18 cellular contexts compared by ENCODE assay signal in genomic region chr20:61976275-61976649, GRCh38.
DNase-seq lines count a peak whose midpoint lies in the region; ATAC-seq, FAIRE-seq and TF ChIP-seq lines count a peak whose summit lies in the region.
"Had no signal": no experiment of that assay in that cellular context is flagged by ENCODE, and none has a peak within 500 bp of the region (broad histone marks: within the 10 kb centered on the region; RNA-seq: fewer than 3 reads in every experiment).

No MANE protein-coding gene starts in this region.

- no peak for DNase-seq in Panc1 (ENCODE audit: low read depth, low spot score)
- no peak for DNase-seq in endodermal cell
- DNase-seq in neural crest cell (ENCODE audit: low read depth, low spot score), result no peak
- DNase-seq in urothelium cell line (ENCODE audit: low spot score), result no peak
- no peak for DNase-seq in osteocyte (ENCODE audit: extremely low spot score, unreplicated experiment)
- no peak for DNase-seq in COLO668 (lab: John Stamatoyannopoulos, UW; ENCODE audit: unreplicated experiment)
- DNase-seq: CD8-positive, alpha-beta memory T cell; Kasumi-1; MG63; NCI-H2029 treated with DMSO at 0.1 percent for 48 hours; NCI-H2171 treated with DMSO at 0.1 percent for 48 hours; NCI-H446 treated with DMSO at 0.1 percent for 48 hours; SHP77 had no signal

- intact Hi-C loops in Panc1 (cut with micrococcal nuclease; ENCODE audit: unreplicated experiment), result no loop called here

- no peaks in the 10 kb centered on the region; the same call in 1 of the 2 replicates for H3K36me3 ChIP-seq in Panc1 (ENCODE audit: control insufficient read depth, insufficient read depth, low read length)
- H3K36me3 ChIP-seq in endodermal cell (ENCODE audit: control insufficient read depth, insufficient read depth, low read length), result peaks cover 39% of the 10 kb centered on the region

- CTCF ChIA-PET in Panc1 (lab: Charles Lee), result no interaction called here

- no peaks in the 10 kb centered on the region for H3K4me1 Mint-ChIP-seq in endodermal cell
- peaks cover 15% of the 10 kb centered on the region for H3K4me1 Mint-ChIP-seq in neural crest cell
- peaks cover 5% of the 10 kb centered on the region for H3K4me1 Mint-ChIP-seq in osteocyte (ENCODE audit: unreplicated experiment)

- H3K36me3 Mint-ChIP-seq in endodermal cell (ENCODE audit: low read depth) (peaks cover 46% of the 10 kb centered on the region), neural crest cell (ENCODE audit: low read depth) (peaks cover 17% of the 10 kb centered on the region), osteocyte (ENCODE audit: unreplicated experiment) (peaks cover 31% of the 10 kb centered on the region)

- no peak overlapping the region for H3K27ac Mint-ChIP-seq in endodermal cell
- peak overlapping the region; percentile 94 for H3K27ac Mint-ChIP-seq in neural crest cell (ENCODE audit: unreplicated experiment)
- no peak overlapping the region for H3K27ac Mint-ChIP-seq in osteocyte (ENCODE audit: unreplicated experiment)
- H3K27ac Mint-ChIP-seq: CD8-positive, alpha-beta memory T cell had no signal

- no peaks in the 10 kb centered on the region for H3K27me3 Mint-ChIP-seq in endodermal cell (ENCODE audit: insufficient read depth)
- H3K27me3 Mint-ChIP-seq in neural crest cell (ENCODE audit: low read depth), result no peaks in the 10 kb centered on the region
- H3K27me3 Mint-ChIP-seq in osteocyte (ENCODE audit: unreplicated experiment), result no peaks in the 10 kb centered on the region

- H3K27ac ChIP-seq in Panc1 (ENCODE audit: low read length) (no peak overlapping the region), endodermal cell (ENCODE audit: low read depth, low read length) (peak overlapping the region; percentile 29)
- H3K27ac ChIP-seq: BLaER1 treated with 17β-estradiol and CSF1 and Interleukin-3, amounts not matched to agents 10 nM and 100 nM; SK-N-MC had no signal

- TF ChIP-seq CTCF in Panc1 (IDR thresholded peaks at IDR 0.05) (no peak), endodermal cell (conservative IDR thresholded peaks at IDR 0.05) (no peak), neural crest cell (conservative IDR thresholded peaks at IDR 0.05) (no peak), osteocyte (IDR thresholded peaks at IDR 0.05) (no peak)

- H3K4me1 ChIP-seq in Panc1 (ENCODE audit: control insufficient read depth, insufficient read depth, low read length) (no peaks in the 10 kb centered on the region; the same call in 1 of the 2 replicates), endodermal cell (ENCODE audit: control insufficient read depth, insufficient read depth, low read length) (no peaks in the 10 kb centered on the region)

- H3K9me3 Mint-ChIP-seq in endodermal cell (no peaks in the 10 kb centered on the region), neural crest cell (no peaks in the 10 kb centered on the region), osteocyte (ENCODE audit: unreplicated experiment) (no peaks in the 10 kb centered on the region)

- no TSS peak for BruUV-seq in Panc1 (replicated peaks; lab: Mats Ljungman, UMichigan)

- peak; percentile 72 for FAIRE-seq in urothelium cell line (lab: Jason Lieb, UNC)
- FAIRE-seq: D721Med had no signal

- WGBS in endodermal cell (ENCODE audit: insufficient coverage in 1 of 2, insufficient read length in 1 of 2), 2 experiments, result 92 to 100% methylated on average over 6 to 7 of the region's 7 CpGs

- H3K4me3 Mint-ChIP-seq in endodermal cell, result no peak overlapping the region
- no peak overlapping the region for H3K4me3 Mint-ChIP-seq in neural crest cell
- no peak overlapping the region for H3K4me3 Mint-ChIP-seq in osteocyte (ENCODE audit: unreplicated experiment)
- H3K4me3 Mint-ChIP-seq: CD8-positive, alpha-beta memory T cell had no signal

- POLR2A ChIA-PET in Panc1 (lab: Charles Lee), result no interaction called here

- no peaks in the 10 kb centered on the region for H3K9me3 ChIP-seq in Panc1 (ENCODE audit: control insufficient read depth, insufficient read depth, low read depth, low read length)
- H3K9me3 ChIP-seq in endodermal cell (ENCODE audit: control insufficient read depth, low read length), result no peaks in the 10 kb centered on the region
- H3K9me3 ChIP-seq: HAP-1, MG63 had no signal

- no peaks in the 10 kb centered on the region for H3K27me3 ChIP-seq in Panc1 (ENCODE audit: control insufficient read depth, insufficient read depth, low read length)
- H3K27me3 ChIP-seq in endodermal cell (ENCODE audit: control insufficient read depth, insufficient read depth, low read length, poor library complexity, severe bottlenecking), result no peaks in the 10 kb centered on the region
- H3K27me3 ChIP-seq: BLaER1 treated with 17β-estradiol and CSF1 and Interleukin-3, amounts not matched to agents 10 nM and 100 nM; MG63 had no signal

- no peak overlapping the region for H3K4me3 ChIP-seq in Panc1 (ENCODE audit: low read depth in 2 of 2, low read length in 2 of 2)
- no peak overlapping the region for H3K4me3 ChIP-seq in endodermal cell (ENCODE audit: low read length)
- H3K4me3 ChIP-seq: BLaER1 treated with 17β-estradiol and CSF1 and Interleukin-3, amounts not matched to agents 10 nM and 100 nM; HAP-1; MG63; SK-N-MC had no signal

- in situ Hi-C loops in Panc1 (cut with HindIII; ENCODE audit: low pct_unique_long_range_greater_than_20kb, low sequenced_read_pairs), result no loop called here

- ATAC-seq in Panc1 (0 out of 2 replicates have a peak, but pooled peaks have one; percentile 22), HG03135 (IDR thresholded peaks at IDR 0.05; ENCODE audit: unreplicated experiment) (no peak)

- H3K9ac ChIP-seq in endodermal cell (ENCODE audit: extremely low read depth, low read length, poor library complexity, severe bottlenecking), result no peak overlapping the region
- H3K9ac ChIP-seq: BLaER1 treated with 17β-estradiol and CSF1 and Interleukin-3, amounts not matched to agents 10 nM and 100 nM had no signal
